ENCODE assay signal across 8 cellular contexts in the genomic region with DNA sequence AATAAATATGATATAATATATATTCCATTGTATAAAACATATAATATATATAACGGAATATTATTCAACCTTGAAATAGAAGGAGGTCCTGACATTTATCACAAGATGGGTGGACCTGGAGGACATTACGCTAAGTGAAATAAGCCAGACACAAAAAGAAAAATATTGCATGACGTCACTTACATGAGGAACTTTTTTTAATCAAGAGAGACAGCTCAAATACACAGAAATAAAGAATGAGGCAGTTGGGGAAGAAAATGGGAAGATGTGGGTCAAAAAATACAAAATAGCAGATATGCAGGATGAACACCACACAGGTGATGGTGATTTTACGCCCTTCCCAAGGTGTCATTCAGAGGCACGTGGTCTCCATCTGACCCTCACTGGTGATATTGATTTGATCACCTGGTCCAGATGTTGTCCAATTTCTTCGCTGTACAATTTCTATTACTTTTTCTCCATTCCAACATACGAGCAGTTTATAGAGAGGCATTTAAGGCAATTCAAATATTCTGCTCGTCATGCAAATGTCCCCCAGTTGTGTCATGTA. TPM values are rescaled to one million over a fixed set of nuclear protein-coding genes. Genes with fewer than 3 reads are reported as not detected.
DNase-seq lines count a peak whose midpoint lies in the region; ATAC-seq and TF ChIP-seq lines count a peak whose summit lies in the region.

No MANE protein-coding gene starts in this region.

- H3K27me3 Mint-ChIP-seq in endothelial cell (ENCODE audit: unreplicated experiment) (peaks cover 4% of the 10 kb centered on the region), neural progenitor cell (ENCODE audit: insufficient read depth, low read depth) (peaks cover 10% of the 10 kb centered on the region)

- TSS peak; percentile 99 for BruUV-seq in A673 (replicated peaks; lab: Mats Ljungman, UMichigan)
- BruUV-seq in PC-9 (replicated peaks; lab: Mats Ljungman, UMichigan) = no TSS peak

- H3K4me2 ChIP-seq in PC-9 (peak overlapping the region; percentile 81), neural progenitor cell (peak overlapping the region; percentile 82)

- H2AFZ ChIP-seq in PC-9 (peak overlapping the region; percentile 94), neural progenitor cell (replicated peaks) (peak overlapping the region; percentile 99)

- peak overlapping the region; percentile 83 for H3K4me3 ChIP-seq in A673 (ENCODE audit: low read depth, low read length, poor library complexity, severe bottlenecking)
- peak overlapping the region; percentile 85 for H3K4me3 ChIP-seq in PC-9
- H3K4me3 ChIP-seq in neural progenitor cell = peak overlapping the region; percentile 79

- TF ChIP-seq CTCF in A673 (conservative IDR thresholded peaks at IDR 0.05; ENCODE audit: low read depth, low read length) (no peak), PC-9 (conservative IDR thresholded peaks at IDR 0.05) (no peak), endothelial cell (IDR thresholded peaks at IDR 0.05; ENCODE audit: unreplicated experiment) (no peak), neural progenitor cell (IDR thresholded peaks at IDR 0.05) (no peak)

- peaks cover 45% of the 10 kb centered on the region for H3K79me2 ChIP-seq in PC-9 (ENCODE audit: low read depth)
- H3K79me2 ChIP-seq in neural progenitor cell (ENCODE audit: low read depth) = peaks cover 45% of the 10 kb centered on the region

- DNase-seq in A673 (ENCODE audit: low spot score) (peak; percentile 14), PC-9 (no peak), endothelial cell (ENCODE audit: low spot score) (no peak), neural progenitor cell (ENCODE audit: low spot score) (no peak), NCI-H1048 (lab: John Stamatoyannopoulos, UW) (no peak), DMS153 treated with DMSO at 0.1 percent for 48 hours (lab: John Stamatoyannopoulos, UW; ENCODE audit: unreplicated experiment) (no peak)

- H3K9me3 ChIP-seq in A673 (ENCODE audit: low read depth, low read length, poor library complexity, severe bottlenecking) (peaks cover 21% of the 10 kb centered on the region), PC-9 (ENCODE audit: insufficient read depth, low read depth) (peaks cover 31% of the 10 kb centered on the region), neural progenitor cell (ENCODE audit: low read depth) (peaks cover 19% of the 10 kb centered on the region)

- H3K27ac Mint-ChIP-seq in endothelial cell (ENCODE audit: unreplicated experiment) (peak overlapping the region; percentile 96), neural progenitor cell (no peak overlapping the region)

- H3K4me3 Mint-ChIP-seq in endothelial cell (ENCODE audit: unreplicated experiment) (peak overlapping the region; percentile 100), neural progenitor cell (peak overlapping the region; percentile 100)

- H3K9me2 ChIP-seq in PC-9 (ENCODE audit: insufficient read depth) = no peaks in the 10 kb centered on the region

- peak overlapping the region; percentile 85 for H3K27ac ChIP-seq in A673 (ENCODE audit: low read depth, low read length, poor library complexity, severe bottlenecking)
- no peak overlapping the region for H3K27ac ChIP-seq in PC-9
- no peak overlapping the region for H3K27ac ChIP-seq in neural progenitor cell

- no peaks in the 10 kb centered on the region for H3K4me1 ChIP-seq in A673 (ENCODE audit: insufficient read depth, low read length, poor library complexity, severe bottlenecking)
- peaks cover 10% of the 10 kb centered on the region for H3K4me1 ChIP-seq in PC-9 (replicated peaks; ENCODE audit: insufficient read depth)
- H3K4me1 ChIP-seq in neural progenitor cell = no peaks in the 10 kb centered on the region

- ATAC-seq in GM19397 (IDR thresholded peaks at IDR 0.05; ENCODE audit: unreplicated experiment) = peak; percentile 18
- no peak for ATAC-seq in HG02885 (IDR thresholded peaks at IDR 0.05; ENCODE audit: poor library complexity, unreplicated experiment)

- H3K4me1 Mint-ChIP-seq in endothelial cell (ENCODE audit: unreplicated experiment) (peaks cover 15% of the 10 kb centered on the region), neural progenitor cell (no peaks in the 10 kb centered on the region)

- H3K27me3 ChIP-seq in A673 (replicated peaks; ENCODE audit: insufficient read depth, low read depth, low read length, poor library complexity) = no peaks in the 10 kb centered on the region
- H3K27me3 ChIP-seq in PC-9 (ENCODE audit: insufficient read depth, low read depth) = no peaks in the 10 kb centered on the region
- no peaks in the 10 kb centered on the region for H3K27me3 ChIP-seq in neural progenitor cell

- no peaks in the 10 kb centered on the region for H4K20me1 ChIP-seq in PC-9 (ENCODE audit: insufficient read depth)
- no peaks in the 10 kb centered on the region for H4K20me1 ChIP-seq in neural progenitor cell (ENCODE audit: low read depth)

- intact Hi-C loops in A673 (cut with micrococcal nuclease; ENCODE audit: unreplicated experiment) = no loop called here
- intact Hi-C loops in PC-9 (cut with micrococcal nuclease; ENCODE audit: unreplicated experiment) = loop anchor here (5.0 kb wide), 2 partner anchors 488 to 888 kb away; no protein-coding TSS in a partner anchor

- H3K36me3 Mint-ChIP-seq in endothelial cell (ENCODE audit: low read depth, unreplicated experiment) = no peaks in the 10 kb centered on the region
- peaks cover 28% of the 10 kb centered on the region for H3K36me3 Mint-ChIP-seq in neural progenitor cell

- POLR2A ChIA-PET in A673 (lab: Charles Lee; ENCODE audit: low non-redundant PET) = no interaction called here
- POLR2A ChIA-PET in PC-9 (lab: Charles Lee; ENCODE audit: unreplicated experiment) = no interaction called here

- H3K9ac ChIP-seq in neural progenitor cell = no peak overlapping the region

- H3K36me3 ChIP-seq in A673 (ENCODE audit: insufficient read depth, low read length, poor library complexity, severe bottlenecking) (peaks cover 17% of the 10 kb centered on the region), PC-9 (ENCODE audit: low read depth) (peaks cover 37% of the 10 kb centered on the region), neural progenitor cell (peaks cover 25% of the 10 kb centered on the region)

- peaks cover 3% of the 10 kb centered on the region for H3K9me3 Mint-ChIP-seq in endothelial cell (ENCODE audit: unreplicated experiment)
- peaks cover 48% of the 10 kb centered on the region for H3K9me3 Mint-ChIP-seq in neural progenitor cell

- H3F3A ChIP-seq in PC-9 (ENCODE audit: insufficient read depth, low read depth) (peaks cover 11% of the 10 kb centered on the region), neural progenitor cell (ENCODE audit: low read depth) (peaks cover 8% of the 10 kb centered on the region)

- CTCF ChIA-PET in A673 (lab: Charles Lee) (no interaction called here), PC-9 (lab: Charles Lee) (no interaction called here)

RNA-seq across cellular contexts. Expression of a gene that starts 0.5 kb away (rescaled TPM):
- total RNA-seq in A673 (2021) (46.2 and 50.6 TPM in 2 replicates), PC-9 (2021) (25.5 and 28.2 TPM in 2 replicates), endothelial cell (ENCODE audit: unreplicated experiment) (27.1 TPM), neural progenitor cell (ENCODE audit: low replicate concordance) (19.6 and 23.0 TPM in 2 replicates)

RNA-seq across cellular contexts. Expression of a gene that starts 12.9 kb away (rescaled TPM):
- total RNA-seq in A673 (2021) (not detected in 2 replicates), PC-9 (2021) (not detected in 2 replicates), endothelial cell (ENCODE audit: unreplicated experiment) (not detected), neural progenitor cell (ENCODE audit: low replicate concordance) (not detected in 2 replicates)

RNA-seq across cellular contexts. Expression of a gene that starts 24.1 kb away (rescaled TPM):
- total RNA-seq in A673 (2021) (not detected in 2 replicates), PC-9 (2021) (not detected in 2 replicates), endothelial cell (ENCODE audit: unreplicated experiment) (not detected), neural progenitor cell (ENCODE audit: low replicate concordance) (not detected in 2 replicates)

RNA-seq across cellular contexts. Expression of a gene that starts 32.4 kb away (rescaled TPM):
- total RNA-seq in A673 (2021) (not detected in 2 replicates), PC-9 (2021) (not detected in 2 replicates), endothelial cell (ENCODE audit: unreplicated experiment) (not detected), neural progenitor cell (ENCODE audit: low replicate concordance) (not detected in 2 replicates)

RNA-seq across cellular contexts. Expression of a gene that starts 39.1 kb away (rescaled TPM):
- total RNA-seq in A673 (2021) (not detected in 2 replicates), PC-9 (2021) (not detected in 2 replicates), endothelial cell (ENCODE audit: unreplicated experiment) (not detected), neural progenitor cell (ENCODE audit: low replicate concordance) (1.4 and 1.5 TPM in 2 replicates)
